Comparison of ENCODE assay signal across 12 cellular contexts in the genomic region with DNA sequence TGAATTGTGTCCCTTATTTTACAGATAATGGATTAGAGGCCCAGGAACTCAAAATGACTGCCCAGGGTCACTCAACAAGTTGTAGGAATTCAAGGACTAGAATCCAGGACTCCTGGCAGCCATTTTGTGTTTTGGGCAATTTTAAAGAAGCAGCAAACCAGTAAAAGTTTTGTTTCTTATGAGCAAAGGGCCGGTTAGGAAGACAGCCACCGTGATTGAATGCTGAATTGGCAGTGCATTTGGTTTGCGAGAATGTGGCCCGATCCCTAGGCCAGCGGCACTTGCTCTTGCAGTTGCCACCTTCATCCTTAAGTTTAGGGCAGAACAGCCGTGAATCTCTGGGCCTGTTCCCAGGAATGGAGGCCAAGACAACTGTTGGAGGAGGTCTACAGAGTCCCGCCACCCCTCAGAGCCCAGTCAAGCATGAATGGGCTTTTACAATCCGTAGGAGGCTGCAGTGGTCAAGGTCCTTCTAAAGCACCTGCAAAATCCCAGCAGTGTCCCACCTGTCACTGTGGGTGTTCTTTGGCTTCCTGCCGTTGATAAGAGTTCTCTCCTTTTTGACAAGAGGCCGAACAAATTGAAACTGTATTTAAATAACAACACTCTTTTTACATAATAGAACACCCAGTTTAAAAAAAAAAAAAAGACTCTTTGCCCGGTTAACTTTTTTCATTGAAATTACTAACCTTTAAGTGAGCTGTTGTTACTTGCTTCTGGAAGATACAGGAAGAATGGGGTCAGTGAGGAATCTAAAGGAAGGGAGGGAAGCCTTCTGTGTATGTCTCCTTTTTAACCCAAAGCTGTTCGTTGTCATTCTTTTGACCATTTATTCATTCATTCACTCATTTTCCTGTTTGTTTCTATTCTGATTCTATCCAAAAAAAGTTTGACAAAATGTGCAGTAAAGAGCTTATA.
DNase-seq lines count a peak whose midpoint lies in the region; ATAC-seq and TF ChIP-seq lines count a peak whose summit lies in the region.
"Had no signal": no experiment of that assay in that cellular context is flagged by ENCODE, and none has a peak within 500 bp of the region (broad histone marks: within the 10 kb centered on the region; RNA-seq: fewer than 3 reads in every experiment).

No MANE protein-coding gene starts in this region.

- intact Hi-C loops in uterus (cut with DNase I; ENCODE audit: low total_unique reads): no loop called here

- H3K27ac ChIP-seq in mucosa of rectum (ENCODE audit: low read depth in 2 of 2, low read length in 2 of 2) (peak overlapping the region; percentile 66 to 73), uterus (peak overlapping the region; percentile 70 to 82)

- TF ChIP-seq CTCF in endothelial cell (IDR thresholded peaks at IDR 0.05; ENCODE audit: unreplicated experiment) (no peak), uterus (IDR thresholded peaks at IDR 0.05) (no peak)

- H3K27me3 ChIP-seq in mucosa of rectum (ENCODE audit: control insufficient read depth in 2 of 2, insufficient read depth in 2 of 2, low read length in 2 of 2) (no peaks in the 10 kb centered on the region), uterus (no peaks in the 10 kb centered on the region)

- peaks cover 12% of the 10 kb centered on the region for H3K36me3 Mint-ChIP-seq in endothelial cell (ENCODE audit: low read depth, unreplicated experiment)

- peaks cover 30 to 48% of the 10 kb centered on the region in 2 donors for H3K4me1 ChIP-seq in mucosa of rectum (ENCODE audit: control insufficient read depth in 2 of 2, insufficient read depth in 2 of 2, low read length in 2 of 2)
- H3K4me1 ChIP-seq in uterus: peaks cover 10 to 17% of the 10 kb centered on the region in 2 donors

- TF ChIP-seq POLR2A in uterus (IDR thresholded peaks at IDR 0.05) (no peak), erythroblast (IDR thresholded peaks at IDR 0.05; ENCODE audit: low read length) (no peak)

- peaks cover 73% of the 10 kb centered on the region for H3K4me1 Mint-ChIP-seq in endothelial cell (ENCODE audit: unreplicated experiment)
- H3K4me1 Mint-ChIP-seq: activated naive CD8-positive, alpha-beta T cell treated with anti-CD3 and anti-CD28 coated beads, Interleukin-2, amount 50 U/mL, for 24 hours had no signal

- peak overlapping the region; percentile 72 for H3K4me3 Mint-ChIP-seq in endothelial cell (ENCODE audit: unreplicated experiment)
- H3K4me3 Mint-ChIP-seq: activated naive CD8-positive, alpha-beta T cell treated with anti-CD3 and anti-CD28 coated beads, Interleukin-2, amount 50 U/mL, for 24 hours; IgD-negative memory B cell had no signal

- ATAC-seq in HG03442 (IDR thresholded peaks at IDR 0.05; ENCODE audit: unreplicated experiment): no peak
- ATAC-seq: activated naive CD8-positive, alpha-beta T cell treated with anti-CD3 and anti-CD28 coated beads, Interleukin-2, amount 50 U/mL, for 24 hours had no signal

- no peaks in the 10 kb centered on the region for H3K9me3 Mint-ChIP-seq in endothelial cell (ENCODE audit: unreplicated experiment)
- H3K9me3 Mint-ChIP-seq: activated naive CD8-positive, alpha-beta T cell treated with anti-CD3 and anti-CD28 coated beads, Interleukin-2, amount 50 U/mL, for 24 hours; IgD-negative memory B cell had no signal

- H3K4me3 ChIP-seq in mucosa of rectum (ENCODE audit: low read length in 2 of 2) (peak overlapping the region; percentile 14 to 45), uterus (peak overlapping the region; percentile 5 to 25)

- DNase-seq in SHP77 treated with DMSO at 0.1 percent for 48 hours (lab: John Stamatoyannopoulos, UW) (peak; percentile 2), SHP77 (lab: John Stamatoyannopoulos, UW) (no peak), endothelial cell (ENCODE audit: low spot score) (no peak), uterus (no peak), NCI-H1092 (lab: John Stamatoyannopoulos, UW) (no peak), erythroblast (lab: John Stamatoyannopoulos, UW) (no peak)
- DNase-seq: activated CD4-positive, alpha-beta T cell treated with anti-CD3 and anti-CD28 coated beads, Interleukin-2, amount 50 U/mL, for 4 hours; activated naive CD8-positive, alpha-beta T cell treated with anti-CD3 and anti-CD28 coated beads, Interleukin-2, amount 50 U/mL, for 24 hours had no signal

- H3K27ac Mint-ChIP-seq in endothelial cell (ENCODE audit: unreplicated experiment): peak overlapping the region; percentile 90
- H3K27ac Mint-ChIP-seq: activated naive CD8-positive, alpha-beta T cell treated with anti-CD3 and anti-CD28 coated beads, Interleukin-2, amount 50 U/mL, for 24 hours had no signal

- peak overlapping the region; percentile 42 to 43 for H3K9ac ChIP-seq in mucosa of rectum (ENCODE audit: low read depth in 1 of 2, low read length in 2 of 2)
- H3K9ac ChIP-seq: SK-N-SH had no signal

- peaks cover 2% of the 10 kb centered on the region for H3K27me3 Mint-ChIP-seq in endothelial cell (ENCODE audit: unreplicated experiment)
- H3K27me3 Mint-ChIP-seq: activated naive CD8-positive, alpha-beta T cell treated with anti-CD3 and anti-CD28 coated beads, Interleukin-2, amount 50 U/mL, for 24 hours; IgD-negative memory B cell had no signal

- H3K36me3 ChIP-seq in mucosa of rectum (ENCODE audit: control insufficient read depth in 2 of 2, insufficient read depth in 2 of 2, low read length in 2 of 2) (no peaks in the 10 kb centered on the region), uterus (no peaks in the 10 kb centered on the region)

- H3K9me3 ChIP-seq in mucosa of rectum (ENCODE audit: control insufficient read depth in 2 of 2, low read length in 2 of 2) (no peaks in the 10 kb centered on the region), uterus (no peaks in the 10 kb centered on the region)
- H3K9me3 ChIP-seq: SK-N-SH had no signal
